Comparison of ENCODE assay signal across 8 cellular contexts in the genomic region with DNA sequence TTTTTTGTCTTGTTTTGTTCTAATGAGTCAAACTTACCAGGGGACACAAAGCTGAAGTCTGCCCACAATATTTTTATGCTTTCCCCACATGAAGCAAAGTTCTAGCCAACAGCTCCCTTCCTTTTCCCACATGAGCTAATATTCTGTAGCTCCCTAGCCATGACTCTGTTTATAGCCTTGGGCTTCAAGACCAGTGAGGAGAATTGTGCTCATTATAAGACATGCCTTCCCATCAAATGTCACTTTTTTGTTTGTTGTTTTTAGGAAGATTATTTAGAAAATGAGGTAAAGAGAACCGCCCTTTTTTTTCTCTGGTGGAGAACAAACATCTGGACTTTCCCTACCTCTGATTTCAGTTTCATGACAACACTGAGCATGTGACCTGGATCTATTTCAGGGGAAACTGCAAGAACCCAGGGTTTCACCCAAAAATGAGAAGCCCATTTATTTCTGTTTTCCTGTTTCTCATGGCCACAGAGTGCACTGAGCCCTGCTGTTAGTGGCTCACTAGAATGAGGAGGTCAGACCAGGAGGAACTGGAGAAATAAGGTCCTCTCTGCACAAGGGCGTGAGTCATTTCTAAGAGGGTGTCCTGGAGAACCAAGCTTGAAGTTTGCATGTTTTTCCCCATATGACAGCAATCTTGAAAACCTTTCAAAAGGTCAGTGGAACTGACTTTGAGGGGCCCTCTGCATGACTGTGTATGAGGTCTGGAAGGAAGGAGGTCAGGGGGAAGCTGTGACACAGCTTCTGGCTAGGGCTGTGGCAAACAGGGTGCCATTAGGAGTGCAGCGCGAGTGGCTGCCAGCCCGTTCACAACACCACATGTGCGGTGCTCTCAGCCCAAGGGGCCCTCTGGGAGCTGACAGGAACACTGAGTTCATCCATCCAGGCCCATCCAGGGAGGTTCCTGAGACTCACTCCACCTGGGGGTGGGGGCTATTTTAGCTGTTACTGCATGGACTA. TPM values are rescaled to one million over a fixed set of nuclear protein-coding genes. Genes with fewer than 3 reads are reported as not detected.
DNase-seq lines count a peak whose midpoint lies in the region; ATAC-seq and TF ChIP-seq lines count a peak whose summit lies in the region.

No MANE protein-coding gene starts in this region.

- TF ChIP-seq CTCF in left ventricle myocardium inferior (IDR thresholded peaks at IDR 0.05; ENCODE audit: borderline replicate concordance) (no peak), upper lobe of left lung (IDR thresholded peaks at IDR 0.05) (no peak)

- H3K27ac ChIP-seq in left ventricle myocardium inferior (replicated peaks) (peak overlapping the region; percentile 79), upper lobe of left lung (peak overlapping the region; percentile 45 to 81 (median 72))

- no peaks in the 10 kb centered on the region for H3K9me3 ChIP-seq in left ventricle myocardium inferior (replicated peaks)
- no peaks in the 10 kb centered on the region for H3K9me3 ChIP-seq in upper lobe of left lung

- H3K36me3 ChIP-seq in left ventricle myocardium inferior (no peaks in the 10 kb centered on the region), upper lobe of left lung (no peaks in the 10 kb centered on the region)

- intact Hi-C loops in left ventricle myocardium inferior (cut with micrococcal nuclease), result no loop called here

- TF ChIP-seq EP300 in upper lobe of left lung (IDR thresholded peaks at IDR 0.05), result peak in 1 of 4 donors; percentile 8

- DNase-seq in stimulated activated CD4-positive, alpha-beta T cell treated with anti-CD3 and anti-CD28 coated beads, Interleukin-2, amount 100 ng/mL, for 24 hours, result peak; percentile 14 to 20
- DNase-seq in stimulated activated CD4-positive, alpha-beta T cell treated with anti-CD3 and anti-CD28 coated beads, Interleukin-12 subunit alpha, Interleukin-12 subunit beta, amount 100 ng/mL, for 4 hours, result no peak
- DNase-seq in SIG-M5 (lab: John Stamatoyannopoulos, UW), result peak; percentile 7
- peak; percentile 63 for DNase-seq in left ventricle myocardium inferior
- DNase-seq in upper lobe of left lung, result peak; percentile 18 to 66
- no peak for DNase-seq in central memory CD4-positive, alpha-beta T cell
- DNase-seq in NCI-H69 (lab: John Stamatoyannopoulos, UW), result no peak

- peak; percentile 91 for ATAC-seq in HG02870 (IDR thresholded peaks at IDR 0.05; ENCODE audit: unreplicated experiment)
- ATAC-seq in upper lobe of left lung (ENCODE audit: low FRiP score in 2 of 2), result peak; percentile 84 to 87

- WGBS in upper lobe of left lung, 2 donors, result 0 to 53% methylated on average over 1 to 6 of the region's 6 CpGs

- TF ChIP-seq POLR2A in upper lobe of left lung (IDR thresholded peaks at IDR 0.05), result peak in 1 of 4 donors; percentile 42

- H3K4me3 ChIP-seq in left ventricle myocardium inferior (no peak overlapping the region), upper lobe of left lung (no peak overlapping the region)

- no peaks in the 10 kb centered on the region for H3K27me3 ChIP-seq in left ventricle myocardium inferior (ENCODE audit: low read depth)
- no peaks in the 10 kb centered on the region for H3K27me3 ChIP-seq in upper lobe of left lung

- peaks cover 47% of the 10 kb centered on the region for H3K4me1 ChIP-seq in left ventricle myocardium inferior
- peaks cover 0 to 23% (median 8%) of the 10 kb centered on the region in 4 donors for H3K4me1 ChIP-seq in upper lobe of left lung

RNA-seq across cellular contexts. Expression of a gene that starts 55.1 kb away (rescaled TPM):
- total RNA-seq in left ventricle myocardium inferior, result 15.9 TPM
- 10 to 100 TPM in 2 of 6 donors, 1 to 10 TPM in 4; 5.3 to 14.7 (median 9.1) TPM for total RNA-seq in upper lobe of left lung

Comparison
In these comparisons a context has a peak if more than half of its experiments do, and no peak if none do; other contexts are left out.
1. DNase-seq: peak in stimulated activated CD4-positive, alpha-beta T cell treated with anti-CD3 and anti-CD28 coated beads, Interleukin-2, amount 100 ng/mL, for 24 hours (2 of 2), SIG-M5 (single experiment), left ventricle myocardium inferior (single experiment) and upper lobe of left lung (2 of 2); none in stimulated activated CD4-positive, alpha-beta T cell treated with anti-CD3 and anti-CD28 coated beads, Interleukin-12 subunit alpha, Interleukin-12 subunit beta, amount 100 ng/mL, for 4 hours (single experiment), central memory CD4-positive, alpha-beta T cell (single experiment) and NCI-H69 (single experiment).